Comparison of ENCODE assay signal across 8 cellular contexts in genomic region chr10:109883859-109884771, GRCh38. TPM values are rescaled to one million over a fixed set of nuclear protein-coding genes. Genes with fewer than 3 reads are reported as not detected.
DNase-seq lines count a peak whose midpoint lies in the region; ATAC-seq and TF ChIP-seq lines count a peak whose summit lies in the region.

No MANE protein-coding gene starts in this region.

- H3K4me1 ChIP-seq in right lobe of liver = peaks cover 0 to 3% (median 0%) of the 10 kb centered on the region in 4 donors

- no peaks in the 10 kb centered on the region for H3K27me3 Mint-ChIP-seq in activated CD4-positive, alpha-beta T cell treated with anti-CD3 and anti-CD28 coated beads, Interleukin-2, amount 10 ng/mL, durations not matched to agents 24 days and 14 days

- no peak for TF ChIP-seq POLR2A in right lobe of liver (IDR thresholded peaks at IDR 0.05)

- peaks cover 0 to 40% (median 15%) of the 10 kb centered on the region in 4 donors for H3K36me3 ChIP-seq in right lobe of liver

- H3K9me3 ChIP-seq in right lobe of liver = no peaks in the 10 kb centered on the region

- no peak overlapping the region for H3K27ac Mint-ChIP-seq in activated CD4-positive, alpha-beta T cell treated with anti-CD3 and anti-CD28 coated beads, Interleukin-2, amount 10 ng/mL, durations not matched to agents 24 days and 14 days

- ATAC-seq in GM18873 (IDR thresholded peaks at IDR 0.05; ENCODE audit: low FRiP score, unreplicated experiment) (peak; percentile 68), HG03280 (IDR thresholded peaks at IDR 0.05; ENCODE audit: unreplicated experiment) (peak; percentile 67), right lobe of liver (peak; percentile 94 to 99 (median 98))

- 28% methylated on average over 14 of the region's 17 CpGs for WGBS in right lobe of liver (ENCODE audit: insufficient coverage, low coverage, low lambda C conversion rate, missing lambda C conversion rate)

- peaks cover 13% of the 10 kb centered on the region for H3K4me1 Mint-ChIP-seq in activated CD4-positive, alpha-beta T cell treated with anti-CD3 and anti-CD28 coated beads, Interleukin-2, amount 10 ng/mL, durations not matched to agents 24 days and 14 days

- peak; percentile 83 for DNase-seq in AG09319 (ENCODE audit: extremely low read depth, low read depth)
- DNase-seq in NCI-H510A (lab: John Stamatoyannopoulos, UW) = peak; percentile 6
- DNase-seq in activated CD4-positive, alpha-beta T cell treated with anti-CD3 and anti-CD28 coated beads, Interleukin-2, amount 10 ng/mL, durations not matched to agents 24 days and 14 days = peak; percentile 87
- DNase-seq in dermis microvascular lymphatic vessel endothelial cell (ENCODE audit: low read depth in 2 of 2) = peak; percentile 80 to 90
- peak; percentile 54 to 73 (median 69) for DNase-seq in right lobe of liver
- peak; percentile 34 to 36 for DNase-seq in stimulated activated CD4-positive, alpha-beta T cell treated with anti-CD3 and anti-CD28 coated beads, Interleukin-4, amount 100 ng/mL, for 48 hours (ENCODE audit: low read depth in 2 of 2)

- peak overlapping the region in 1 of 3 donors; percentile 2 for H3K27ac ChIP-seq in right lobe of liver

- peaks cover 59% of the 10 kb centered on the region for H3K36me3 Mint-ChIP-seq in activated CD4-positive, alpha-beta T cell treated with anti-CD3 and anti-CD28 coated beads, Interleukin-2, amount 10 ng/mL, durations not matched to agents 24 days and 14 days (ENCODE audit: low read depth)

- H3K9me3 Mint-ChIP-seq in activated CD4-positive, alpha-beta T cell treated with anti-CD3 and anti-CD28 coated beads, Interleukin-2, amount 10 ng/mL, durations not matched to agents 24 days and 14 days = no peaks in the 10 kb centered on the region

- TF ChIP-seq CTCF in AG09319 (IDR thresholded peaks at IDR 0.05; ENCODE audit: low read depth, low read length) = peak; percentile 96
- peak; percentile 92 to 96 (median 94) for TF ChIP-seq CTCF in right lobe of liver (IDR thresholded peaks at IDR 0.05)

- intact Hi-C loops in activated CD4-positive, alpha-beta T cell treated with anti-CD3 and anti-CD28 coated beads, Interleukin-2, amount 10 ng/mL, durations not matched to agents 24 days and 14 days (cut with micrococcal nuclease) = loop anchor here (1.0 to 5.0 kb wide), 4 partner anchors 38 to 254 kb away; partner anchors contain the start of gene XPNPEP1
- intact Hi-C loops in right lobe of liver (cut with DNase I) = loop anchor here in 1 of 2 donors (10.0 kb wide), 1 partner anchor 401 kb away; no protein-coding TSS in a partner anchor

- no peak overlapping the region for H3K4me3 Mint-ChIP-seq in activated CD4-positive, alpha-beta T cell treated with anti-CD3 and anti-CD28 coated beads, Interleukin-2, amount 10 ng/mL, durations not matched to agents 24 days and 14 days

- no peaks in the 10 kb centered on the region for H3K27me3 ChIP-seq in right lobe of liver

- H3K4me3 ChIP-seq in right lobe of liver = no peak overlapping the region

RNA-seq across cellular contexts. Expression of gene XPNPEP1, which starts 39.2 kb away (rescaled TPM):
- 98.9 and 105 TPM in 2 replicates for total RNA-seq in activated CD4-positive, alpha-beta T cell treated with anti-CD3 and anti-CD28 coated beads, Interleukin-2, amount 10 ng/mL, durations not matched to agents 24 days and 14 days
- total RNA-seq in dermis microvascular lymphatic vessel endothelial cell (166 and 201 TPM in 2 replicates), right lobe of liver (10 to 100 TPM; 13.9 to 57.8 (median 29.4) TPM)

Comparison
In these comparisons a context has a peak if more than half of its experiments do, and no peak if none do; other contexts are left out.
1. DNase-seq: peak in every context shown above with its lines; median percentile 87 in activated CD4-positive, alpha-beta T cell treated with anti-CD3 and anti-CD28 coated beads, Interleukin-2, amount 10 ng/mL, durations not matched to agents 24 days and 14 days; 85 in dermis microvascular lymphatic vessel endothelial cell; 83 in AG09319; 69 in right lobe of liver; 35 in stimulated activated CD4-positive, alpha-beta T cell treated with anti-CD3 and anti-CD28 coated beads, Interleukin-4, amount 100 ng/mL, for 48 hours; 6 in NCI-H510A.